15 cellular contexts compared by ENCODE assay signal in genomic region chr3:195540031-195540430, GRCh38. TPM values are rescaled to one million over a fixed set of nuclear protein-coding genes. Genes with fewer than 3 reads are reported as not detected.
DNase-seq lines count a peak whose midpoint lies in the region; ATAC-seq and TF ChIP-seq lines count a peak whose summit lies in the region.
"Had no signal": no experiment of that assay in that cellular context is flagged by ENCODE, and none has a peak within 500 bp of the region (broad histone marks: within the 10 kb centered on the region; RNA-seq: fewer than 3 reads in every experiment).

No MANE protein-coding gene starts in this region.

- no peaks in the 10 kb centered on the region for H3K27me3 Mint-ChIP-seq in activated CD4-positive, alpha-beta T cell treated with anti-CD3 and anti-CD28 coated beads, Interleukin-2, amount 10 ng/mL, durations not matched to agents 7 days and 5 days

- H3K9me3 Mint-ChIP-seq in activated CD4-positive, alpha-beta T cell treated with anti-CD3 and anti-CD28 coated beads, Interleukin-2, amount 10 ng/mL, durations not matched to agents 7 days and 5 days, result no peaks in the 10 kb centered on the region
- no peaks in the 10 kb centered on the region for H3K9me3 Mint-ChIP-seq in stimulated activated effector memory CD8-positive, alpha-beta T cell treated with anti-CD3 and anti-CD28 coated beads, Interleukin-12 subunit alpha, Interleukin-12 subunit beta, amount 100 ng/mL, for 72 hours
- H3K9me3 Mint-ChIP-seq: GM23338, neural progenitor cell had no signal

- H3K79me2 ChIP-seq in PC-3 (ENCODE audit: low read length), result peaks cover 76% of the 10 kb centered on the region

- no peaks in the 10 kb centered on the region for H3K36me3 ChIP-seq in PC-3 (ENCODE audit: low read depth, low read length)
- peaks cover 0 to 3% of the 10 kb centered on the region in 2 donors for H3K36me3 ChIP-seq in duodenal mucosa (ENCODE audit: control insufficient read depth in 1 of 2, insufficient read depth in 2 of 2, low read length in 2 of 2)
- H3K36me3 ChIP-seq: neural progenitor cell had no signal

- CTCF ChIA-PET in activated CD4-positive, alpha-beta T cell treated with anti-CD3 and anti-CD28 coated beads, Interleukin-2, amount 10 ng/mL, durations not matched to agents 7 days and 5 days (lab: Charles Lee), result interaction anchor here (1.3 to 3.6 kb wide), 3 partner anchors 10 to 269 kb away, joined by 3 to 23 read pairs (median 3); partner anchors contain the start of gene XXYLT1
- CTCF ChIA-PET in PC-3 (lab: Charles Lee), result no interaction called here

- H3K27me3 ChIP-seq in PC-3 (ENCODE audit: low read length) (no peaks in the 10 kb centered on the region), duodenal mucosa (ENCODE audit: control insufficient read depth in 1 of 2, insufficient read depth in 2 of 2, low read length in 2 of 2) (no peaks in the 10 kb centered on the region)

- no TSS peak for BruUV-seq in PC-3 (replicated peaks; lab: Mats Ljungman, UMichigan)

- no peak for DNase-seq in activated CD4-positive, alpha-beta T cell treated with anti-CD3 and anti-CD28 coated beads, Interleukin-2, amount 10 ng/mL, durations not matched to agents 7 days and 5 days
- DNase-seq in activated CD4-positive, alpha-beta T cell treated with anti-CD3 and anti-CD28 coated beads for 1 hour, result no peak
- DNase-seq in PC-3, result no peak
- peak in 1 of 2 donors; percentile 67 for DNase-seq in stimulated activated effector memory CD8-positive, alpha-beta T cell treated with anti-CD3 and anti-CD28 coated beads, Interleukin-12 subunit alpha, Interleukin-12 subunit beta, amount 100 ng/mL, for 72 hours (ENCODE audit: low spot score in 2 of 2)
- no peak for DNase-seq in NK-92 treated with Interleukin-12 subunit alpha and Interleukin-12 subunit beta, amount 100 ng/mL, for 24 hours (lab: John Stamatoyannopoulos, UW)
- no peak for DNase-seq in NCI-H2227 treated with DMSO at 0.1 percent for 48 hours (lab: John Stamatoyannopoulos, UW)
- no peak for DNase-seq in NCI-H2196 treated with DMSO at 0.1 percent for 48 hours (lab: John Stamatoyannopoulos, UW; ENCODE audit: unreplicated experiment)
- DNase-seq: caudate nucleus; GDM1; NCI-H1417; stimulated activated naive CD4-positive, alpha-beta T cell treated with Interleukin-2 at 50 U/mL for 16 hours had no signal

- H3K9ac ChIP-seq in PC-3 (ENCODE audit: low read length), result no peak overlapping the region
- peak overlapping the region in 1 of 2 donors; percentile 4 for H3K9ac ChIP-seq in duodenal mucosa (ENCODE audit: low read depth in 1 of 2, low read length in 2 of 2)
- H3K9ac ChIP-seq: neural progenitor cell had no signal

- H3K4me2 ChIP-seq in PC-3 (ENCODE audit: low read length), result 0 out of 2 replicates have a peak overlapping the region, but pooled peaks have one; percentile 91
- H3K4me2 ChIP-seq: GM23338 had no signal

- TF ChIP-seq CTCF in PC-3 (conservative IDR thresholded peaks at IDR 0.05; ENCODE audit: low read depth, low read length), result no peak

- no peaks in the 10 kb centered on the region for H3K9me2 ChIP-seq in PC-3 (replicated peaks; ENCODE audit: low read length)

- H3K9me3 ChIP-seq in PC-3 (ENCODE audit: low read length) (no peaks in the 10 kb centered on the region), duodenal mucosa (ENCODE audit: control insufficient read depth in 1 of 2, low read length in 2 of 2) (no peaks in the 10 kb centered on the region)

- peaks cover 30% of the 10 kb centered on the region for H3K36me3 Mint-ChIP-seq in activated CD4-positive, alpha-beta T cell treated with anti-CD3 and anti-CD28 coated beads, Interleukin-2, amount 10 ng/mL, durations not matched to agents 7 days and 5 days (ENCODE audit: low read depth)
- H3K36me3 Mint-ChIP-seq in stimulated activated effector memory CD8-positive, alpha-beta T cell treated with anti-CD3 and anti-CD28 coated beads, Interleukin-12 subunit alpha, Interleukin-12 subunit beta, amount 100 ng/mL, for 72 hours, result peaks cover 48% of the 10 kb centered on the region

- H3F3A ChIP-seq in PC-3 (ENCODE audit: low read length, unreplicated experiment), result no peaks in the 10 kb centered on the region

- H3K4me3 ChIP-seq in PC-3 (ENCODE audit: low read length), result no peak overlapping the region
- H3K4me3 ChIP-seq in duodenal mucosa (ENCODE audit: low read depth in 1 of 2, low read length in 2 of 2), result peak overlapping the region; percentile 3 to 90
- H3K4me3 ChIP-seq: GM23338, neural progenitor cell had no signal

- POLR2A ChIA-PET in activated CD4-positive, alpha-beta T cell treated with anti-CD3 and anti-CD28 coated beads, Interleukin-2, amount 10 ng/mL, durations not matched to agents 7 days and 5 days (lab: Charles Lee), result interaction anchor here (0.7 kb wide), 1 partner anchor 270 kb away, joined by 3 read pairs; no protein-coding TSS in a partner anchor
- POLR2A ChIA-PET in PC-3 (lab: Charles Lee; ENCODE audit: unreplicated experiment), result no interaction called here

- H3K27ac Mint-ChIP-seq in activated CD4-positive, alpha-beta T cell treated with anti-CD3 and anti-CD28 coated beads, Interleukin-2, amount 10 ng/mL, durations not matched to agents 7 days and 5 days, result peak overlapping the region; percentile 77
- H3K27ac Mint-ChIP-seq in stimulated activated effector memory CD8-positive, alpha-beta T cell treated with anti-CD3 and anti-CD28 coated beads, Interleukin-12 subunit alpha, Interleukin-12 subunit beta, amount 100 ng/mL, for 72 hours, result peak overlapping the region; percentile 79
- H3K27ac Mint-ChIP-seq: GM23338, neural progenitor cell had no signal

- H3K4me1 Mint-ChIP-seq in activated CD4-positive, alpha-beta T cell treated with anti-CD3 and anti-CD28 coated beads, Interleukin-2, amount 10 ng/mL, durations not matched to agents 7 days and 5 days, result peaks cover 67% of the 10 kb centered on the region
- H3K4me1 Mint-ChIP-seq in stimulated activated effector memory CD8-positive, alpha-beta T cell treated with anti-CD3 and anti-CD28 coated beads, Interleukin-12 subunit alpha, Interleukin-12 subunit beta, amount 100 ng/mL, for 72 hours, result peaks cover 61% of the 10 kb centered on the region

- H4K20me1 ChIP-seq in PC-3 (ENCODE audit: low read length), result peaks cover 18% of the 10 kb centered on the region

- H3K4me1 ChIP-seq in PC-3 (ENCODE audit: insufficient read depth, low read length), result peaks cover 24% of the 10 kb centered on the region; the same call in 1 of the 2 replicates
- H3K4me1 ChIP-seq in duodenal mucosa (ENCODE audit: control insufficient read depth in 1 of 2, insufficient read depth in 2 of 2, low read length in 2 of 2), result peaks cover 38 to 50% of the 10 kb centered on the region in 2 donors

- H2AFZ ChIP-seq in PC-3 (ENCODE audit: low read length), result no peak overlapping the region
- H2AFZ ChIP-seq: GM23338, neural progenitor cell had no signal

- H3K4me3 Mint-ChIP-seq in activated CD4-positive, alpha-beta T cell treated with anti-CD3 and anti-CD28 coated beads, Interleukin-2, amount 10 ng/mL, durations not matched to agents 7 days and 5 days, result peak overlapping the region; percentile 86
- peak overlapping the region; percentile 73 for H3K4me3 Mint-ChIP-seq in stimulated activated effector memory CD8-positive, alpha-beta T cell treated with anti-CD3 and anti-CD28 coated beads, Interleukin-12 subunit alpha, Interleukin-12 subunit beta, amount 100 ng/mL, for 72 hours
- H3K4me3 Mint-ChIP-seq: GM23338 had no signal

- intact Hi-C loops in PC-3 (cut with micrococcal nuclease), result loop anchor here (5.0 kb wide), 1 partner anchor 268 kb away; the partner anchor contains the start of gene XXYLT1

- no peak overlapping the region for H3K27ac ChIP-seq in PC-3 (ENCODE audit: low read length)
- no peak overlapping the region for H3K27ac ChIP-seq in duodenal mucosa (ENCODE audit: low read depth, low read length)
- H3K27ac ChIP-seq: neural progenitor cell had no signal

- no peak for ATAC-seq in PC-3
- ATAC-seq in stimulated activated effector memory CD8-positive, alpha-beta T cell treated with anti-CD3 and anti-CD28 coated beads, Interleukin-12 subunit alpha, Interleukin-12 subunit beta, amount 100 ng/mL, for 72 hours, result peak; percentile 60
- ATAC-seq: GM23338, SK-N-SH treated with all-trans-retinoic acid at 6 μM for 48 hours had no signal

RNA-seq across cellular contexts. Expression of gene PPP1R2, which starts 3.1 kb away (rescaled TPM):
- 10 to 100 TPM; 85.9 to 94.3 TPM for total RNA-seq in activated CD4-positive, alpha-beta T cell treated with anti-CD3 and anti-CD28 coated beads, Interleukin-2, amount 10 ng/mL, durations not matched to agents 7 days and 5 days
- total RNA-seq in PC-3 (2014; rRNA removed), result 132 and 150 TPM in 2 replicates

RNA-seq across cellular contexts. Expression of gene APOD, which starts 43.7 kb away (rescaled TPM):
- total RNA-seq in activated CD4-positive, alpha-beta T cell treated with anti-CD3 and anti-CD28 coated beads, Interleukin-2, amount 10 ng/mL, durations not matched to agents 7 days and 5 days, result not detected
- total RNA-seq in PC-3 (2014; rRNA removed), result 0.29 TPM in 1 of 2 replicates, not detected in the other
- total RNA-seq: GM23338 had no signal
